ENCODE assay signal across 1 cellular context in genomic region chr15:63401078-63401477, GRCh38.
TF ChIP-seq lines count a peak whose summit lies in the region.

No MANE protein-coding gene starts in this region.

TF ChIP-seq in H1, 55 proteins besides CTCF, POLR2A, EP300 and RAD21:
- TF ChIP-seq CTBP2 (IDR thresholded peaks at IDR 0.05; ENCODE audit: borderline replicate concordance, insufficient read depth, insufficient read length, low read length): no peak
- no peak for TF ChIP-seq KDM5A (IDR thresholded peaks at IDR 0.05; ENCODE audit: low read length)
- TF ChIP-seq RFX5 (IDR thresholded peaks at IDR 0.05; ENCODE audit: borderline replicate concordance, low read depth, low read length): no peak
- no peak for TF ChIP-seq SUZ12 (IDR thresholded peaks at IDR 0.05; ENCODE audit: low read length)
- no peak for TF ChIP-seq NANOG (IDR thresholded peaks at IDR 0.05; ENCODE audit: insufficient read depth, low read depth, low read length, poor library complexity, severe bottlenecking)
- no peak for TF ChIP-seq SAP30 (IDR thresholded peaks at IDR 0.05; ENCODE audit: insufficient read depth, insufficient replicate concordance, low read length)
- no peak for TF ChIP-seq SP2 (IDR thresholded peaks at IDR 0.05; ENCODE audit: low read length)
- no peak for TF ChIP-seq HDAC2 (IDR thresholded peaks at IDR 0.05; ENCODE audit: borderline replicate concordance in 1 of 2, low read depth in 2 of 2, low read length in 2 of 2)
- no peak for TF ChIP-seq FOSL1 (IDR thresholded peaks at IDR 0.05; ENCODE audit: insufficient read depth, low read depth, low read length)
- TF ChIP-seq GABPA (IDR thresholded peaks at IDR 0.05; ENCODE audit: borderline replicate concordance, insufficient read depth, low read length): no peak
- TF ChIP-seq SRF (IDR thresholded peaks at IDR 0.05; ENCODE audit: low read depth, low read length): no peak
- no peak for TF ChIP-seq EZH2 (IDR thresholded peaks at IDR 0.05; ENCODE audit: low read depth, low read length, severe bottlenecking)
- no peak for TF ChIP-seq TBP (IDR thresholded peaks at IDR 0.05; ENCODE audit: low read depth, low read length)
- no peak for TF ChIP-seq USF2 (IDR thresholded peaks at IDR 0.05; ENCODE audit: low read length)
- TF ChIP-seq KDM4A (IDR thresholded peaks at IDR 0.05; ENCODE audit: low read depth, low read length, severe bottlenecking): no peak
- no peak for TF ChIP-seq JUND (IDR thresholded peaks at IDR 0.05; ENCODE audit: low read length)
- TF ChIP-seq MAX (IDR thresholded peaks at IDR 0.05): no peak
- TF ChIP-seq TAF7 (optimal IDR thresholded peaks at IDR 0.05; ENCODE audit: borderline replicate concordance, low read depth, low read length): no peak
- no peak for TF ChIP-seq ASH2L (IDR thresholded peaks at IDR 0.05; ENCODE audit: low read length)
TF ChIP-seq in H1: peak in this region for 0.
